In genomic region chr3:122589297-122589696, GRCh38 we compare ENCODE assay signal across 17 cellular contexts. TPM values are rescaled to one million over a fixed set of nuclear protein-coding genes. Genes with fewer than 3 reads are reported as not detected.
DNase-seq lines count a peak whose midpoint lies in the region; ATAC-seq and TF ChIP-seq lines count a peak whose summit lies in the region.
"Had no signal": no experiment of that assay in that cellular context is flagged by ENCODE, and none has a peak within 500 bp of the region (broad histone marks: within the 10 kb centered on the region; RNA-seq: fewer than 3 reads in every experiment).

No MANE protein-coding gene starts in this region.

- H3K27me3 ChIP-seq in Peyer's patch, result no peaks in the 10 kb centered on the region
- H3K27me3 ChIP-seq: body of pancreas had no signal

- no peak overlapping the region for H3K27ac ChIP-seq in Peyer's patch
- H3K27ac ChIP-seq: body of pancreas, skin epidermis had no signal

- H3K4me1 Mint-ChIP-seq in memory B cell, result peaks cover 37% of the 10 kb centered on the region
- peaks cover 28% of the 10 kb centered on the region for H3K4me1 Mint-ChIP-seq in activated CD4-positive, alpha-beta memory T cell treated with anti-CD3 and anti-CD28 coated beads, Interleukin-2, amount 10 ng/mL, durations not matched to agents 7 days and 5 days

- no peak for TF ChIP-seq POLR2A in Peyer's patch (IDR thresholded peaks at IDR 0.05)

- no peaks in the 10 kb centered on the region for H3K27me3 Mint-ChIP-seq in memory B cell
- no peaks in the 10 kb centered on the region for H3K27me3 Mint-ChIP-seq in activated CD4-positive, alpha-beta memory T cell treated with anti-CD3 and anti-CD28 coated beads, Interleukin-2, amount 10 ng/mL, durations not matched to agents 7 days and 5 days

- POLR2A ChIA-PET in activated CD4-positive, alpha-beta memory T cell treated with anti-CD3 and anti-CD28 coated beads, Interleukin-2, amount 10 ng/mL, durations not matched to agents 7 days and 5 days (lab: Charles Lee), result no interaction called here

- CTCF ChIA-PET in activated CD4-positive, alpha-beta memory T cell treated with anti-CD3 and anti-CD28 coated beads, Interleukin-2, amount 10 ng/mL, durations not matched to agents 7 days and 5 days (lab: Charles Lee), result no interaction called here

- no peaks in the 10 kb centered on the region for H3K9me3 Mint-ChIP-seq in memory B cell
- H3K9me3 Mint-ChIP-seq in activated CD4-positive, alpha-beta memory T cell treated with anti-CD3 and anti-CD28 coated beads, Interleukin-2, amount 10 ng/mL, durations not matched to agents 7 days and 5 days, result peaks cover 8% of the 10 kb centered on the region

- no peaks in the 10 kb centered on the region for H3K4me1 ChIP-seq in Peyer's patch
- H3K4me1 ChIP-seq: body of pancreas had no signal

- ATAC-seq in GM18520 (IDR thresholded peaks at IDR 0.05; ENCODE audit: unreplicated experiment) (peak; percentile 47), GM21529 (IDR thresholded peaks at IDR 0.05; ENCODE audit: unreplicated experiment) (peak; percentile 72), HG03442 (IDR thresholded peaks at IDR 0.05; ENCODE audit: unreplicated experiment) (peak; percentile 60), memory B cell (ENCODE audit: low read depth) (peak; percentile 45)
- ATAC-seq: body of pancreas had no signal

- H3K4me3 ChIP-seq in Peyer's patch, result no peak overlapping the region
- H3K4me3 ChIP-seq: body of pancreas, HAP-1, skin epidermis had no signal

- peak overlapping the region; percentile 91 for H3K27ac Mint-ChIP-seq in memory B cell
- no peak overlapping the region for H3K27ac Mint-ChIP-seq in activated CD4-positive, alpha-beta memory T cell treated with anti-CD3 and anti-CD28 coated beads, Interleukin-2, amount 10 ng/mL, durations not matched to agents 7 days and 5 days

- H3K4me3 Mint-ChIP-seq in memory B cell, result no peak overlapping the region
- no peak overlapping the region for H3K4me3 Mint-ChIP-seq in activated CD4-positive, alpha-beta memory T cell treated with anti-CD3 and anti-CD28 coated beads, Interleukin-2, amount 10 ng/mL, durations not matched to agents 7 days and 5 days

- no peaks in the 10 kb centered on the region for H3K36me3 ChIP-seq in Peyer's patch
- H3K36me3 ChIP-seq: HAP-1 had no signal

- TF ChIP-seq CTCF in Peyer's patch (IDR thresholded peaks at IDR 0.05), result no peak

- DNase-seq in memory B cell (ENCODE audit: low spot score in 2 of 2) (no peak), NCI-H1694 (lab: John Stamatoyannopoulos, UW) (no peak), Peyer's patch (no peak)
- no peak for DNase-seq in activated CD4-positive, alpha-beta memory T cell treated with anti-CD3 and anti-CD28 coated beads, Interleukin-2, amount 10 ng/mL, durations not matched to agents 7 days and 5 days
- DNase-seq: activated CD4-positive, alpha-beta T cell treated with anti-CD3 and anti-CD28 coated beads, Interleukin-2, amount 50 U/mL, for 48 hours; activated gamma-delta T cell; body of pancreas; effector CD4-positive, alpha-beta T cell; NCI-H524 treated with DMSO at 0.1 percent for 48 hours; occipital lobe; Right ventricle myocardium superior; substantia nigra had no signal

- H3K36me3 Mint-ChIP-seq in memory B cell, result peaks cover 29% of the 10 kb centered on the region
- H3K36me3 Mint-ChIP-seq in activated CD4-positive, alpha-beta memory T cell treated with anti-CD3 and anti-CD28 coated beads, Interleukin-2, amount 10 ng/mL, durations not matched to agents 7 days and 5 days (ENCODE audit: low read depth), result peaks cover 50% of the 10 kb centered on the region

- H3K9me3 ChIP-seq in Peyer's patch, result no peaks in the 10 kb centered on the region
- H3K9me3 ChIP-seq: body of pancreas had no signal

RNA-seq across cellular contexts. Expression of gene PARP15, which starts 11.8 kb away (rescaled TPM):
- total RNA-seq in Peyer's patch, result 100 to 1,000 TPM in 1 of 4 donors, 1 to 10 TPM in 3; 3.1 to 109 (median 6.5) TPM
- total RNA-seq in activated CD4-positive, alpha-beta memory T cell treated with anti-CD3 and anti-CD28 coated beads, Interleukin-2, amount 10 ng/mL, durations not matched to agents 7 days and 5 days, result 10 to 100 TPM; 47.2 to 48.2 TPM
- total RNA-seq: occipital lobe had no signal

RNA-seq across cellular contexts. Expression of gene DTX3L, which starts 25.2 kb away (rescaled TPM):
- total RNA-seq in Peyer's patch, result 10 to 100 TPM; 31.2 to 47.3 (median 33.7) TPM
- 100 to 1,000 TPM; 135 to 144 TPM for total RNA-seq in activated CD4-positive, alpha-beta memory T cell treated with anti-CD3 and anti-CD28 coated beads, Interleukin-2, amount 10 ng/mL, durations not matched to agents 7 days and 5 days

RNA-seq across cellular contexts. Expression of gene PARP9, which starts 25.2 kb away (rescaled TPM):
- 10 to 100 TPM; 26.4 to 38.8 (median 31.2) TPM for total RNA-seq in Peyer's patch
- total RNA-seq in activated CD4-positive, alpha-beta memory T cell treated with anti-CD3 and anti-CD28 coated beads, Interleukin-2, amount 10 ng/mL, durations not matched to agents 7 days and 5 days, result 100 to 1,000 TPM; 151 to 157 TPM
